Comparison of ENCODE assay signal across 1 cellular context in the genomic region with DNA sequence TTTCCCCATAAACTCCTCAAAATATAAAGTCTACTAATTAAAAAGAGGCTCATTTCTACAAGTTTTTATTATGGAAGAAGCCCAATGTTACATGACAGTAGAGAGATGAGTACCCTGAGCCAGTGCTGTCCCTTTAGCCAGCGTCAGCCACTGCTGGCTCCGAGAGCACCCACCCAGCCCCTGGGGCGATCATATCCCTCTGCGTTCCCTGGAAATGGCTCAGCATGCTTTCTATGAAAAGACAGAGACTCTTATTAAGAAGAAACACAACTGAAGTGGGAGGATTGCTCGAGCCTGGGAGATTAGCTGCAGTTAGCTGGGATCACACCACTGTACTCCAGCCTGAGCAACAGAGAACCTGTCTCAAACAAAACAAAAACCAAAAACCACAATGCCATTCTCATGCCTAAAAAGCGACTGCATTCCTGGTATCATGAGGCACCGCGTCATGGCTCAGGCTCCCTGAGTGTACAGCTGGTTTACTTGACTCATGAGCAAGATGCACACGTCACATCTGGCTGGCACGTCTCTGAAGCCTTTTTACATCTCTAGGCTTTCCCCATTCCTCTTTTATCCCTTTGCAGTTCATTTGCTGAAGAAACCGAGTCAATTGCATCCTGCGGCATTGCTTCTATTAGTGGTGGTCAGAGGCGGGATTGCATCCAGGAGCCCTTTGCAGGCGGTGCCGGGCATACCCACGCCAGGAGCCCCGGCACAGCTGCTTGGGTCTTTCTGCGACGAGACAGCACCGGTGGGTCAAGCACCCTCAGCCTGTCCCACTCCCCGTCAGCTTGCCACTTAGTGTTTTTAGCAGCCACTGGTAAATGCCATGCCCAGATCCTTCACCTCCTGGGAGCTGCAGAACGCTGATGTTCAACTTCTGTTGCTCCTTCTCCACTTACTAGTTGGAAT.
TF ChIP-seq lines count a peak whose summit lies in the region.

No MANE protein-coding gene starts in this region.

TF ChIP-seq in HCT116, 20 proteins besides CTCF, POLR2A, EP300 and RAD21 (continued from another document):
- TF ChIP-seq SP1 (IDR thresholded peaks at IDR 0.05; ENCODE audit: low read depth) (no peak), EZH2 (IDR thresholded peaks at IDR 0.05) (no peak), SRF (IDR thresholded peaks at IDR 0.05; ENCODE audit: low read depth) (no peak), CBX3 (IDR thresholded peaks at IDR 0.05; ENCODE audit: low read depth) (no peak), ZFX (IDR thresholded peaks at IDR 0.05) (no peak), JUND (IDR thresholded peaks at IDR 0.05) (no peak), EZH2phosphoT487 (IDR thresholded peaks at IDR 0.05; ENCODE audit: borderline replicate concordance) (no peak), FOSL1 (IDR thresholded peaks at IDR 0.05; ENCODE audit: low read depth) (no peak), CEBPB (IDR thresholded peaks at IDR 0.05; ENCODE audit: low read depth) (no peak)
- TF ChIP-seq, protein P1, sequence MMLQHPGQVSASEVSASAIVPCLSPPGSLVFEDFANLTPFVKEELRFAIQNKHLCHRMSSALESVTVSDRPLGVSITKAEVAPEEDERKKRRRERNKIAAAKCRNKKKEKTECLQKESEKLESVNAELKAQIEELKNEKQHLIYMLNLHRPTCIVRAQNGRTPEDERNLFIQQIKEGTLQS (IDR thresholded peaks at IDR 0.05): no peak
